Comparison of ENCODE assay signal across 10 cellular contexts in genomic region chr3:12787346-12787745, GRCh38. TPM values are rescaled to one million over a fixed set of nuclear protein-coding genes. Genes with fewer than 3 reads are reported as not detected.
DNase-seq lines count a peak whose midpoint lies in the region; ATAC-seq and TF ChIP-seq lines count a peak whose summit lies in the region.
"Not testable (repeated sequence)": the region's sequence is repeated elsewhere in the genome, so short reads cannot be mapped to it uniquely, and the experiment has no call there.
"Had no signal": no experiment of that assay in that cellular context is flagged by ENCODE, and none has a peak within 500 bp of the region (broad histone marks: within the 10 kb centered on the region; RNA-seq: fewer than 3 reads in every experiment).

No MANE protein-coding gene starts in this region.

- not testable (repeated sequence) for H3K9me3 Mint-ChIP-seq in GM23338; naive thymus-derived CD4-positive, alpha-beta T cell

- not testable (repeated sequence) for H3K9me3 ChIP-seq in naive thymus-derived CD4-positive, alpha-beta T cell (ENCODE audit: control insufficient read depth in 2 of 3, low read length in 3 of 3)

- H3F3A ChIP-seq in GM23338 (replicated peaks; ENCODE audit: low read depth), result not testable (repeated sequence)

- DNase-seq in AG09309 (ENCODE audit: low read depth), result not testable (repeated sequence)
- peak; percentile 35 for DNase-seq in GM23338 (ENCODE audit: low spot score)
- peak; percentile 29 to 72 for DNase-seq in NCI-H526 (lab: John Stamatoyannopoulos, UW)
- peak; percentile 36 for DNase-seq in activated CD4-positive, alpha-beta T cell treated with anti-CD3 and anti-CD28 coated beads for 1 hour
- DNase-seq in activated naive CD4-positive, alpha-beta T cell treated with anti-CD3 and anti-CD28 coated beads, Interleukin-2, amount 50 U/mL, for 16 hours, result peak; percentile 65
- DNase-seq in fibroblast of villous mesenchyme (ENCODE audit: low read depth), result peak; percentile 40
- peak in 7 of 9 donors; percentile 27 to 53 (median 42) for DNase-seq in naive thymus-derived CD4-positive, alpha-beta T cell
- DNase-seq in stimulated activated CD4-positive, alpha-beta T cell treated with anti-CD3 and anti-CD28 coated beads, TNF-alpha, amount 100 ng/mL, for 4 hours (ENCODE audit: low read depth in 3 of 3), result peak in 2 of 3 experiments; percentile 21 to 37

- not testable (repeated sequence) for ATAC-seq in GM23338; naive thymus-derived CD4-positive, alpha-beta T cell

- not testable (repeated sequence) for H3K79me2 ChIP-seq in GM23338 (replicated peaks; ENCODE audit: insufficient read depth)

- CTCF ChIA-PET in naive thymus-derived CD4-positive, alpha-beta T cell (lab: Charles Lee), result interaction anchor here (0.7 to 2.7 kb wide), 9 partner anchors 9 to 104 kb away, joined by 3 to 14 read pairs (median 5); partner anchors contain the start of genes CAND2 and RPL32

- H4K20me1 ChIP-seq in GM23338 (replicated peaks; ENCODE audit: insufficient read depth), result not testable (repeated sequence)

- H3K4me3 ChIP-seq in AG09309 (ENCODE audit: control insufficient read depth, low read depth, low read length); GM23338; fibroblast of villous mesenchyme (ENCODE audit: low read depth, low read length); naive thymus-derived CD4-positive, alpha-beta T cell (ENCODE audit: low read length): not testable (repeated sequence)

- H3K27me3 ChIP-seq in GM23338 (ENCODE audit: insufficient read depth); naive thymus-derived CD4-positive, alpha-beta T cell (ENCODE audit: control insufficient read depth in 2 of 2, insufficient read depth in 2 of 2, low read length in 2 of 2): not testable (repeated sequence)

- H3K27me3 Mint-ChIP-seq in GM23338 (ENCODE audit: insufficient read depth, low read depth, poor library complexity), result not testable (repeated sequence)
- peaks cover 0 to 31% (median 14%) of the 10 kb centered on the region in 5 donors for H3K27me3 Mint-ChIP-seq in naive thymus-derived CD4-positive, alpha-beta T cell

- not testable (repeated sequence) for H3K36me3 Mint-ChIP-seq in GM23338 (ENCODE audit: low read depth); naive thymus-derived CD4-positive, alpha-beta T cell

- not testable (repeated sequence) for H3K4me3 Mint-ChIP-seq in GM23338; naive thymus-derived CD4-positive, alpha-beta T cell

- peaks cover 11% of the 10 kb centered on the region; the same call in 2 of the 3 replicates for H3K4me1 Mint-ChIP-seq in GM23338
- H3K4me1 Mint-ChIP-seq in naive thymus-derived CD4-positive, alpha-beta T cell, result not testable (repeated sequence)

- not testable (repeated sequence) for H2AFZ ChIP-seq in GM23338

- POLR2A ChIA-PET in naive thymus-derived CD4-positive, alpha-beta T cell (lab: Charles Lee), result interaction anchor here (0.9 to 2.2 kb wide), 2 partner anchors 54 to 105 kb away, joined by 3 to 8 read pairs; partner anchors contain the start of gene RPL32

- H3K27ac Mint-ChIP-seq in GM23338; naive thymus-derived CD4-positive, alpha-beta T cell: not testable (repeated sequence)

- H3K36me3 ChIP-seq in GM23338 (ENCODE audit: insufficient read depth); naive thymus-derived CD4-positive, alpha-beta T cell (ENCODE audit: control insufficient read depth in 2 of 3, insufficient read depth in 3 of 3, low read length in 3 of 3): not testable (repeated sequence)

- intact Hi-C loops in naive thymus-derived CD4-positive, alpha-beta T cell (cut with micrococcal nuclease), result loop anchor here (1.0 kb wide), 3 partner anchors 23 to 105 kb away; partner anchors contain the start of gene RPL32 (in 1 of the 2)

- not testable (repeated sequence) for H3K27ac ChIP-seq in GM23338 (ENCODE audit: low read depth); naive thymus-derived CD4-positive, alpha-beta T cell (ENCODE audit: low read depth, low read length)

- not testable (repeated sequence) for H3K9me2 ChIP-seq in GM23338 (ENCODE audit: insufficient read depth)

- H3K4me2 ChIP-seq in GM23338, result not testable (repeated sequence)

- TF ChIP-seq CTCF in AG09309 (IDR thresholded peaks at IDR 0.05; ENCODE audit: control insufficient read depth, insufficient read depth, low read depth, low read length, missing control alignments) (peak; percentile 62), GM23338 (conservative IDR thresholded peaks at IDR 0.05; ENCODE audit: low read depth in 2 of 2) (peak in 1 of 2 experiments; percentile 52; a peak in 2 of 4 replicates), fibroblast of villous mesenchyme (IDR thresholded peaks at IDR 0.05; ENCODE audit: insufficient read depth, low read depth, low read length) (peak; percentile 54)

- H3K4me1 ChIP-seq in GM23338 (ENCODE audit: insufficient read depth); naive thymus-derived CD4-positive, alpha-beta T cell (ENCODE audit: control insufficient read depth in 2 of 2, insufficient read depth in 2 of 2, low read length in 2 of 2): not testable (repeated sequence)

RNA-seq across cellular contexts. Expression of gene CAND2, which starts 9.1 kb away (rescaled TPM):
- 16.5 and 20.5 TPM in 2 replicates for total RNA-seq in GM23338 (2014; rRNA removed; shearing (Covaris generic))
- polyA plus RNA-seq in GM23338 (2016; fragmentation: Nextera tagmentation; extraction: Ambion mirVana), result 4.5 and 5.6 TPM in 2 replicates
- 4.7 and 6.1 TPM in 2 replicates for total RNA-seq in fibroblast of villous mesenchyme
- 1 to 10 TPM in 4 of 5 experiments, under 1 TPM in 1; 0.15 to 8.2 (median 4.3) TPM for total RNA-seq in naive thymus-derived CD4-positive, alpha-beta T cell
- 1 to 10 TPM; 3.4 to 5.5 TPM for polyA plus RNA-seq in naive thymus-derived CD4-positive, alpha-beta T cell

RNA-seq across cellular contexts. Expression of gene TMEM40, which starts 28.3 kb away (rescaled TPM):
- total RNA-seq in GM23338 (2014; rRNA removed; shearing (Covaris generic)), result 0.14 TPM in 1 of 2 replicates, not detected in the other
- polyA plus RNA-seq in GM23338 (2016; fragmentation: Nextera tagmentation; extraction: Ambion mirVana), result 0.48 and 0.56 TPM in 2 replicates
- under 0.01 TPM in 1 of 2 replicates, not detected in the other for total RNA-seq in fibroblast of villous mesenchyme
- total RNA-seq in naive thymus-derived CD4-positive, alpha-beta T cell, result 1 to 10 TPM in 1 of 5 experiments, not detected in 4; 1.1 TPM
- not detected for polyA plus RNA-seq in naive thymus-derived CD4-positive, alpha-beta T cell
- total RNA-seq: glomerular endothelial cell, posterior vena cava had no signal

RNA-seq across cellular contexts. Expression of gene RPL32, which starts 54.0 kb away (rescaled TPM):
- total RNA-seq in GM23338 (2014; rRNA removed; shearing (Covaris generic)), result 561 and 772 TPM in 2 replicates
- polyA plus RNA-seq in GM23338 (2016; fragmentation: Nextera tagmentation; extraction: Ambion mirVana), result 2,550 and 2,858 TPM in 2 replicates
- 409 and 739 TPM in 2 replicates for total RNA-seq in fibroblast of villous mesenchyme
- total RNA-seq in naive thymus-derived CD4-positive, alpha-beta T cell, result 1,000 to 10,000 TPM; 1,890 to 4,471 (median 4,246) TPM
- polyA plus RNA-seq in naive thymus-derived CD4-positive, alpha-beta T cell, result 1,000 to 10,000 TPM; 4,172 to 4,415 TPM
